In the genomic region with DNA sequence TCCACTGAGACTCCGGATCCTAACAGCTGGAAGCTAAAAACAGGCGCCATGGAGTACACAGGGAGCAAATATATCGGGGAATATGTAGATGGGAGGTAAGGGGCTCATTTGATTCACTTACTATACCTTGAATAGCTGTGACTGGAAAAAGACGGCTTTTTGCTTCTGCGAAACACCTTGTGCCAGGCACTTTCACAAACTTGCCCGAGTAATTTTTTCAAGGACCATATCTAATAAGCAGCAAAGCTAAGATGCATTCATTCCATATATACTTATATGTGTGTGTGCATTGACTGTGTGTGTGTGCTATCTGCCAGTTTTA, we compare ENCODE assay signal across 8 cellular contexts. TPM values are rescaled to one million over a fixed set of nuclear protein-coding genes. Genes with fewer than 3 reads are reported as not detected.
A peak's percentile ranks its signal among the peaks of the same experiment; 100 is the strongest.
DNase-seq lines count a peak whose midpoint lies in the region; ATAC-seq and TF ChIP-seq lines count a peak whose summit lies in the region.

No MANE protein-coding gene starts in this region.

- H3K4me3 Mint-ChIP-seq in central memory CD8-positive, alpha-beta T cell, result peak overlapping the region; percentile 95
- H3K4me3 Mint-ChIP-seq in naive thymus-derived CD8-positive, alpha-beta T cell, result peak overlapping the region; percentile 93 to 99 (median 96)

- intact Hi-C loops in adrenal gland (cut with DNase I), result no loop called here

- H3K36me3 ChIP-seq in HUES64 (ENCODE audit: insufficient read depth, low read length) (no peaks in the 10 kb centered on the region), adrenal gland (replicated peaks in 1 of 2) (no peaks in the 10 kb centered on the region)

- POLR2A ChIA-PET in naive thymus-derived CD8-positive, alpha-beta T cell (lab: Charles Lee), result interaction anchor here (0.8 to 1.3 kb wide), 3 partner anchors 20 to 105 kb away, joined by 3 to 4 read pairs (median 3); partner anchors contain the start of genes MRRF and RBM18

- H3K27ac ChIP-seq in HUES64 (ENCODE audit: low read depth, low read length) (no peak overlapping the region), adrenal gland (peak overlapping the region in 2 of 5 donors; percentile 71 to 85)

- H3K9ac ChIP-seq in HUES64 (ENCODE audit: low read depth, low read length), result no peak overlapping the region

- no peaks in the 10 kb centered on the region for H3K9me3 Mint-ChIP-seq in central memory CD8-positive, alpha-beta T cell
- H3K9me3 Mint-ChIP-seq in naive thymus-derived CD8-positive, alpha-beta T cell, result peaks cover 0 to 9% (median 5%) of the 10 kb centered on the region in 9 donors

- H3K4me1 ChIP-seq in HUES64 (ENCODE audit: insufficient read depth, low read length) (peaks cover 7% of the 10 kb centered on the region; the same call in 1 of the 2 replicates), adrenal gland (replicated peaks in 1 of 2) (peaks cover 18 to 43% of the 10 kb centered on the region in 2 donors)

- DNase-seq in AG10803 (ENCODE audit: low read depth), result no peak
- no peak for DNase-seq in central memory CD8-positive, alpha-beta T cell (ENCODE audit: low spot score in 2 of 2)
- no peak for DNase-seq in naive thymus-derived CD8-positive, alpha-beta T cell
- no peak for DNase-seq in NCI-H2227 treated with DMSO at 0.1 percent for 48 hours (lab: John Stamatoyannopoulos, UW)
- DNase-seq in adrenal gland, result no peak

- WGBS in HUES64, result 32% methylated on average over 6 of the region's 6 CpGs
- WGBS in adrenal gland, 4 donors, result 17 to 22% (median 17%) methylated on average over 6 of the region's 6 CpGs

- TF ChIP-seq POLR2A in adrenal gland (IDR thresholded peaks at IDR 0.05), result no peak

- peaks cover 8% of the 10 kb centered on the region for H3K36me3 Mint-ChIP-seq in central memory CD8-positive, alpha-beta T cell (ENCODE audit: insufficient read depth)
- peaks cover 0 to 6% (median 2%) of the 10 kb centered on the region in 3 donors for H3K36me3 Mint-ChIP-seq in naive thymus-derived CD8-positive, alpha-beta T cell

- peak overlapping the region; percentile 97 for H3K27ac Mint-ChIP-seq in central memory CD8-positive, alpha-beta T cell (ENCODE audit: low read depth)
- peak overlapping the region; percentile 91 to 99 (median 96) for H3K27ac Mint-ChIP-seq in naive thymus-derived CD8-positive, alpha-beta T cell

- H3K27me3 Mint-ChIP-seq in central memory CD8-positive, alpha-beta T cell, result peaks cover 36% of the 10 kb centered on the region
- H3K27me3 Mint-ChIP-seq in naive thymus-derived CD8-positive, alpha-beta T cell, result peaks cover 8 to 28% (median 16%) of the 10 kb centered on the region in 5 donors

- peak overlapping the region; percentile 98 for H3K4me3 ChIP-seq in AG10803 (ENCODE audit: low read length)
- H3K4me3 ChIP-seq in HUES64 (ENCODE audit: low read length), result peak overlapping the region; percentile 90
- H3K4me3 ChIP-seq in adrenal gland, result peak overlapping the region in 1 of 4 donors; percentile 69

- H3K27me3 ChIP-seq in HUES64 (ENCODE audit: insufficient read depth, low read length), result peaks cover 3% of the 10 kb centered on the region
- H3K27me3 ChIP-seq in adrenal gland, result no peaks in the 10 kb centered on the region

- ATAC-seq in central memory CD8-positive, alpha-beta T cell (replicated peaks; ENCODE audit: extremely low read depth, poor library complexity, severe bottlenecking), result no peak
- no peak for ATAC-seq in naive thymus-derived CD8-positive, alpha-beta T cell
- no peak for ATAC-seq in GM21576 (IDR thresholded peaks at IDR 0.05; ENCODE audit: unreplicated experiment)
- no peak for ATAC-seq in HG02623 (IDR thresholded peaks at IDR 0.05; ENCODE audit: unreplicated experiment)

- H3K9me3 ChIP-seq in HUES64 (ENCODE audit: insufficient read depth, low read depth, low read length) (peaks cover 8% of the 10 kb centered on the region), adrenal gland (replicated peaks in 1 of 3) (no peaks in the 10 kb centered on the region)

- H3K4me1 Mint-ChIP-seq in central memory CD8-positive, alpha-beta T cell, result peaks cover 35% of the 10 kb centered on the region
- peaks cover 29 to 47% (median 45%) of the 10 kb centered on the region in 4 donors for H3K4me1 Mint-ChIP-seq in naive thymus-derived CD8-positive, alpha-beta T cell

- TF ChIP-seq CTCF in AG10803 (conservative IDR thresholded peaks at IDR 0.05; ENCODE audit: low read length), result no peak
- TF ChIP-seq CTCF in adrenal gland (IDR thresholded peaks at IDR 0.05), result no peak

RNA-seq across cellular contexts. Expression of gene MORN5, which starts 0.2 kb away (rescaled TPM):
- polyA plus RNA-seq in HUES64 (2013, experiment 1 of 2), result not detected
- not detected for polyA plus RNA-seq in HUES64 (2013, experiment 2 of 2)
- not detected for total RNA-seq in naive thymus-derived CD8-positive, alpha-beta T cell
- not detected for polyA plus RNA-seq in naive thymus-derived CD8-positive, alpha-beta T cell
- 1 to 10 TPM in 1 of 8 donors, under 1 TPM in 1, not detected in 6; 0.80 to 1.7 TPM for total RNA-seq in adrenal gland
- under 1 TPM in 1 of 3 donors, not detected in 2; 0.81 TPM for polyA plus RNA-seq in adrenal gland

RNA-seq across cellular contexts. Expression of gene NDUFA8, which starts 0.3 kb away (rescaled TPM):
- polyA plus RNA-seq in HUES64 (2013, experiment 1 of 2), result 82.3 TPM
- 88.1 TPM for polyA plus RNA-seq in HUES64 (2013, experiment 2 of 2)
- 10 to 100 TPM; 18.3 to 20.1 TPM for total RNA-seq in naive thymus-derived CD8-positive, alpha-beta T cell
- 10 to 100 TPM; 63.1 to 89.5 (median 81.4) TPM for polyA plus RNA-seq in naive thymus-derived CD8-positive, alpha-beta T cell
- 10 to 100 TPM; 34.5 to 73.1 (median 69.4) TPM for total RNA-seq in adrenal gland
- 100 to 1,000 TPM in 1 of 3 donors, 10 to 100 TPM in 2; 96.0 to 182 (median 99.1) TPM for polyA plus RNA-seq in adrenal gland
